In the genomic region with DNA sequence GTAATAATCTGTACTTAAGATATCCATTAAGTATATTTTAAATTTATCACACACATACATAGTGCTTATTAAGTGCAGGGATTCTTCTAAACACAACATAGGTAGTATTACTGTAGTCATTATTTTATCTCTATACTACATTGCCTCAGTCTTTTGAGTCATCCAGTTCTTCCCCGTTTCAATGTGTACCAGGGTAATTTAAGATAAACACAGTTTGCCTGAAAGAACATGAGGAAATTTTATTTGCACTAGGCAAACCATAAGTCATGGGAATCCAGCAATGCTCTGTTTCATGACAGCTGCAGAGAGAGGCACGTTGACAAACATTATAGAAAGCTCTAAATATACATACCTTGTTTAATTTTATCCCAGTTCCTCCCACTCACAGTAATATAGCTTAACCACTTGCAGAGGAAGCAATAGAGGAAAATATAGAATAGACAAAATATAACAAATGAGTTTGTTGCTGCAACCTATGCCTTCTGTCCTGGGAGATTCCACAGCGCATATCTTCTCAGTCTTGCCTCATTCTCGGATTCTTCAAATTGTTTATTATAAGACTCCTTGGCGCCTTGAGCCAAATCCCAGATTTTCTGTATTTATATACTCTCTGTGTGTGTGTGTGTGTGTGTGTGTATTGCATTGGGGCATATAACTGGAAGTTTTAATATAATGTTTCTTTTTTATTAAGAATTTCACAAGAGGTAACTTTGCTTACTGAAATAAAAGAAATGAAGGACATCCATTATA, we compare ENCODE assay signal across 20 cellular contexts.
A peak's percentile ranks its signal among the peaks of the same experiment; 100 is the strongest.
DNase-seq lines count a peak whose midpoint lies in the region; ATAC-seq and TF ChIP-seq lines count a peak whose summit lies in the region.
"Had no signal": no experiment of that assay in that cellular context is flagged by ENCODE, and none has a peak within 500 bp of the region (broad histone marks: within the 10 kb centered on the region; RNA-seq: fewer than 3 reads in every experiment).

No MANE protein-coding gene starts in this region.

- no peak overlapping the region for H3K27ac ChIP-seq in mammary epithelial cell (ENCODE audit: insufficient read depth, low read depth, low read length)
- H3K27ac ChIP-seq: BLaER1 treated with 17β-estradiol and CSF1 and Interleukin-3, amounts not matched to agents 10 nM and 100 nM; SK-N-MC had no signal

- POLR2A ChIA-PET in MCF 10A (lab: Yijun Ruan, JAX): no interaction called here
- POLR2A ChIA-PET in activated CD8-positive, alpha-beta T cell treated with anti-CD3 and anti-CD28 coated beads for 36 hours (lab: Charles Lee): no interaction called here

- H3K79me2 ChIP-seq in mammary epithelial cell (ENCODE audit: insufficient read depth, low read length): no peaks in the 10 kb centered on the region

- no peaks in the 10 kb centered on the region for H3K9me3 Mint-ChIP-seq in MCF 10A (ENCODE audit: unreplicated experiment)
- H3K9me3 Mint-ChIP-seq in mesothelial cell of epicardium: peaks cover 11% of the 10 kb centered on the region
- H3K9me3 Mint-ChIP-seq in activated CD8-positive, alpha-beta T cell treated with anti-CD3 and anti-CD28 coated beads for 36 hours: no peaks in the 10 kb centered on the region

- WGBS in mammary epithelial cell (ENCODE audit: low coverage, missing lambda C conversion rate): 52% methylated on average over 5 of the region's 5 CpGs

- dilution Hi-C loops in mammary epithelial cell (cut with HindIII; ENCODE audit: low sequenced_read_pairs): no loop called here

- H3K36me3 Mint-ChIP-seq in MCF 10A (ENCODE audit: insufficient read depth, unreplicated experiment) (no peaks in the 10 kb centered on the region), mesothelial cell of epicardium (peaks cover 1% of the 10 kb centered on the region)
- H3K36me3 Mint-ChIP-seq in activated CD8-positive, alpha-beta T cell treated with anti-CD3 and anti-CD28 coated beads for 36 hours (ENCODE audit: low read depth): no peaks in the 10 kb centered on the region
- H3K36me3 Mint-ChIP-seq: CD8-positive, alpha-beta memory T cell had no signal

- H3K27me3 Mint-ChIP-seq in MCF 10A (ENCODE audit: insufficient read depth, unreplicated experiment): no peaks in the 10 kb centered on the region
- no peaks in the 10 kb centered on the region for H3K27me3 Mint-ChIP-seq in mesothelial cell of epicardium (ENCODE audit: low read depth)
- H3K27me3 Mint-ChIP-seq in activated CD8-positive, alpha-beta T cell treated with anti-CD3 and anti-CD28 coated beads for 36 hours: no peaks in the 10 kb centered on the region

- H3K4me3 Mint-ChIP-seq in MCF 10A (ENCODE audit: unreplicated experiment): no peak overlapping the region
- no peak overlapping the region for H3K4me3 Mint-ChIP-seq in mesothelial cell of epicardium
- no peak overlapping the region for H3K4me3 Mint-ChIP-seq in activated CD8-positive, alpha-beta T cell treated with anti-CD3 and anti-CD28 coated beads for 36 hours
- H3K4me3 Mint-ChIP-seq: CD8-positive, alpha-beta memory T cell; GM23338 had no signal

- DNase-seq in MCF 10A (ENCODE audit: unreplicated experiment) (peak; percentile 31), mammary epithelial cell (no peak), amniotic epithelial cell (ENCODE audit: low read depth) (peak; percentile 92), mesothelial cell of epicardium (ENCODE audit: low spot score in 2 of 2, unreplicated experiment in 2 of 2) (no peak), SW480 (ENCODE audit: low spot score) (no peak), NCI-H1092 (lab: John Stamatoyannopoulos, UW) (no peak)
- DNase-seq in activated CD8-positive, alpha-beta T cell treated with anti-CD3 and anti-CD28 coated beads for 36 hours: no peak
- DNase-seq: CD8-positive, alpha-beta memory T cell; GDM1; NCI-H1048; NCI-H1694; NCI-H82 had no signal

- H4K20me1 ChIP-seq in mammary epithelial cell (ENCODE audit: insufficient read depth, low read length): no peaks in the 10 kb centered on the region
- H4K20me1 ChIP-seq: BLaER1 treated with 17β-estradiol and CSF1 and Interleukin-3, amounts not matched to agents 10 nM and 100 nM had no signal

- H3K9ac ChIP-seq in mammary epithelial cell (ENCODE audit: insufficient read depth, low read length): no peak overlapping the region
- H3K9ac ChIP-seq: BLaER1 treated with 17β-estradiol and CSF1 and Interleukin-3, amounts not matched to agents 10 nM and 100 nM had no signal

- H2AFZ ChIP-seq in mammary epithelial cell (ENCODE audit: low read depth, low read length): no peak overlapping the region
- H2AFZ ChIP-seq: GM23338 had no signal

- intact Hi-C loops in MCF 10A (cut with micrococcal nuclease): no loop called here
- intact Hi-C loops in mammary epithelial cell (cut with micrococcal nuclease): no loop called here
- intact Hi-C loops in activated CD8-positive, alpha-beta T cell treated with anti-CD3 and anti-CD28 coated beads for 36 hours (cut with micrococcal nuclease): no loop called here

- H3K27ac Mint-ChIP-seq in MCF 10A (ENCODE audit: low read depth, unreplicated experiment): peak overlapping the region; percentile 11
- H3K27ac Mint-ChIP-seq in mesothelial cell of epicardium: peak overlapping the region; percentile 53
- H3K27ac Mint-ChIP-seq in activated CD8-positive, alpha-beta T cell treated with anti-CD3 and anti-CD28 coated beads for 36 hours: no peak overlapping the region
- H3K27ac Mint-ChIP-seq: CD8-positive, alpha-beta memory T cell; GM23338 had no signal

- ATAC-seq in HG03139 (IDR thresholded peaks at IDR 0.05; ENCODE audit: unreplicated experiment): no peak
- ATAC-seq in activated CD8-positive, alpha-beta T cell treated with anti-CD3 and anti-CD28 coated beads for 36 hours: no peak
- ATAC-seq: GM12878, GM23338, K562, Panc1, Right ventricle myocardium inferior had no signal

- H3K4me3 ChIP-seq in mammary epithelial cell (replicated peaks in 1 of 3; ENCODE audit: insufficient read depth in 1 of 3, low read depth in 2 of 3, low read length in 3 of 3): no peak overlapping the region
- H3K4me3 ChIP-seq: BLaER1 treated with 17β-estradiol and CSF1 and Interleukin-3, amounts not matched to agents 10 nM and 100 nM; GM12878; GM23338; K562; SK-N-MC had no signal

- H3K4me1 Mint-ChIP-seq in MCF 10A (ENCODE audit: insufficient read depth, unreplicated experiment) (no peaks in the 10 kb centered on the region), mesothelial cell of epicardium (peaks cover 10% of the 10 kb centered on the region)
- H3K4me1 Mint-ChIP-seq in activated CD8-positive, alpha-beta T cell treated with anti-CD3 and anti-CD28 coated beads for 36 hours (ENCODE audit: low read depth): no peaks in the 10 kb centered on the region
- H3K4me1 Mint-ChIP-seq: CD8-positive, alpha-beta memory T cell had no signal

- in situ Hi-C loops in mammary epithelial cell (cut with MboI; ENCODE audit: low sequenced_read_pairs in 2 of 2): no loop called here

- TF ChIP-seq CTCF in MCF 10A (IDR thresholded peaks at IDR 0.05; ENCODE audit: unreplicated experiment) (no peak), mammary epithelial cell (conservative IDR thresholded peaks at IDR 0.05 in 1 of 2, IDR thresholded peaks at IDR 0.05 in 1 of 2; ENCODE audit: extremely low read depth in 1 of 2, insufficient read depth in 1 of 2, low read depth in 1 of 2, low read length in 2 of 2) (no peak), mesothelial cell of epicardium (IDR thresholded peaks at IDR 0.05; ENCODE audit: unreplicated experiment) (no peak)
- no peak for TF ChIP-seq CTCF in activated CD8-positive, alpha-beta T cell treated with anti-CD3 and anti-CD28 coated beads for 36 hours (IDR thresholded peaks at IDR 0.05)

- no peaks in the 10 kb centered on the region for H3K36me3 ChIP-seq in mammary epithelial cell (ENCODE audit: insufficient read depth, low read length)
- H3K36me3 ChIP-seq: BLaER1 treated with 17β-estradiol and CSF1 and Interleukin-3, amounts not matched to agents 10 nM and 100 nM had no signal

- no peak overlapping the region for H3K4me2 ChIP-seq in mammary epithelial cell (ENCODE audit: insufficient read depth, low read depth, low read length)
- H3K4me2 ChIP-seq: BLaER1 treated with 17β-estradiol and CSF1 and Interleukin-3, amounts not matched to agents 10 nM and 100 nM; GM23338 had no signal

- no peaks in the 10 kb centered on the region for H3K4me1 ChIP-seq in mammary epithelial cell (ENCODE audit: insufficient read depth, low read length)
- H3K4me1 ChIP-seq: BLaER1 treated with 17β-estradiol and CSF1 and Interleukin-3, amounts not matched to agents 10 nM and 100 nM had no signal

- CTCF ChIA-PET in MCF 10A (lab: Yijun Ruan, JAX) (no interaction called here), mammary epithelial cell (lab: Charles Lee; ENCODE audit: low non-redundant PET) (no interaction called here)
- CTCF ChIA-PET in activated CD8-positive, alpha-beta T cell treated with anti-CD3 and anti-CD28 coated beads for 36 hours (lab: Charles Lee): no interaction called here

- no peaks in the 10 kb centered on the region for H3K27me3 ChIP-seq in mammary epithelial cell (ENCODE audit: insufficient read depth, low read length)

- no peaks in the 10 kb centered on the region for H3K9me3 ChIP-seq in mammary epithelial cell (replicated peaks; ENCODE audit: insufficient read depth, low read length)

- BruUV-seq in MCF 10A (replicated peaks; lab: Mats Ljungman, UMichigan) (no TSS peak), mammary epithelial cell (replicated peaks; lab: Mats Ljungman, UMichigan) (no TSS peak)

Comparison
In these comparisons a context has a peak if more than half of its experiments do, and no peak if none do; other contexts are left out.
1. DNase-seq: peak in MCF 10A (single experiment) and amniotic epithelial cell (single experiment); none in mammary epithelial cell (single experiment), mesothelial cell of epicardium (0 of 2), SW480 (single experiment), NCI-H1092 (single experiment) and activated CD8-positive, alpha-beta T cell treated with anti-CD3 and anti-CD28 coated beads for 36 hours (single experiment).